ENCODE assay signal across 12 cellular contexts in genomic region chr1:27143408-27143807, GRCh38. TPM values are rescaled to one million over a fixed set of nuclear protein-coding genes. Genes with fewer than 3 reads are reported as not detected.
DNase-seq lines count a peak whose midpoint lies in the region; ATAC-seq and TF ChIP-seq lines count a peak whose summit lies in the region.
"Had no signal": no experiment of that assay in that cellular context is flagged by ENCODE, and none has a peak within 500 bp of the region (broad histone marks: within the 10 kb centered on the region; RNA-seq: fewer than 3 reads in every experiment).

No MANE protein-coding gene starts in this region.

- peak overlapping the region; percentile 92 for H3K27ac Mint-ChIP-seq in CD4-positive, alpha-beta T cell
- H3K27ac Mint-ChIP-seq in glutamatergic neuron (ENCODE audit: unreplicated experiment): no peak overlapping the region

- no peaks in the 10 kb centered on the region for H3K36me3 ChIP-seq in right lobe of liver

- no peaks in the 10 kb centered on the region for H3K27me3 ChIP-seq in CD4-positive, alpha-beta T cell (ENCODE audit: control insufficient read depth, insufficient read depth, low read length)
- no peaks in the 10 kb centered on the region for H3K27me3 ChIP-seq in right lobe of liver

- no peak overlapping the region for H3K4me3 Mint-ChIP-seq in CD4-positive, alpha-beta T cell
- no peak overlapping the region for H3K4me3 Mint-ChIP-seq in glutamatergic neuron (ENCODE audit: unreplicated experiment)
- H3K4me3 Mint-ChIP-seq: WTC11 had no signal

- H3K9me3 ChIP-seq in CD4-positive, alpha-beta T cell (ENCODE audit: control insufficient read depth, low read length): no peaks in the 10 kb centered on the region
- no peaks in the 10 kb centered on the region for H3K9me3 ChIP-seq in right lobe of liver

- POLR2A ChIA-PET in CD4-positive, alpha-beta T cell (lab: Charles Lee): interaction anchor here (1.6 to 11.1 kb wide), 2 partner anchors 11 to 91 kb away, joined by 5 to 179 read pairs; partner anchors contain the start of genes SLC9A1 and WDTC1

- H3K27ac ChIP-seq in CD4-positive, alpha-beta T cell (ENCODE audit: low read depth, low read length): no peak overlapping the region
- H3K27ac ChIP-seq in VCaP: peak overlapping the region; percentile 86
- H3K27ac ChIP-seq in right lobe of liver: no peak overlapping the region

- no peak for ATAC-seq in CD4-positive, alpha-beta T cell (ENCODE audit: poor library complexity)
- peak; percentile 48 for ATAC-seq in Right ventricle myocardium superior (ENCODE audit: poor library complexity)
- no peak for ATAC-seq in right lobe of liver
- ATAC-seq: sciatic nerve, WTC11 had no signal

- CTCF ChIA-PET in CD4-positive, alpha-beta T cell (lab: Charles Lee): interaction anchor here (0.8 to 3.4 kb wide), 2 partner anchors 11 to 99 kb away, joined by 4 to 14 read pairs; partner anchors contain the start of gene SLC9A1

- no peak for TF ChIP-seq POLR2A in right lobe of liver (IDR thresholded peaks at IDR 0.05)

- TF ChIP-seq CTCF in CD4-positive, alpha-beta T cell (IDR thresholded peaks at IDR 0.05): no peak
- TF ChIP-seq CTCF in VCaP (conservative IDR thresholded peaks at IDR 0.05): no peak
- TF ChIP-seq CTCF in glutamatergic neuron (IDR thresholded peaks at IDR 0.05; ENCODE audit: partially characterized antibody, unreplicated experiment): no peak
- TF ChIP-seq CTCF in right lobe of liver (IDR thresholded peaks at IDR 0.05): no peak

- no peak overlapping the region for H3K4me3 ChIP-seq in right lobe of liver
- H3K4me3 ChIP-seq: lung had no signal

- 70% methylated on average over 6 of the region's 6 CpGs for WGBS in right lobe of liver (ENCODE audit: insufficient coverage, low coverage, low lambda C conversion rate, missing lambda C conversion rate)

- no peaks in the 10 kb centered on the region for H3K4me1 ChIP-seq in right lobe of liver

- intact Hi-C loops in CD4-positive, alpha-beta T cell (cut with DNase I, micrococcal nuclease): no loop called here
- intact Hi-C loops in Right ventricle myocardium superior (cut with DNase I): no loop called here
- intact Hi-C loops in posterior vena cava (cut with DNase I): no loop called here
- intact Hi-C loops in right lobe of liver (cut with DNase I): no loop called here

- no peaks in the 10 kb centered on the region for H3K9me3 Mint-ChIP-seq in CD4-positive, alpha-beta T cell
- H3K9me3 Mint-ChIP-seq in glutamatergic neuron (ENCODE audit: unreplicated experiment): no peaks in the 10 kb centered on the region
- H3K9me3 Mint-ChIP-seq: WTC11 had no signal

- H3K27me3 Mint-ChIP-seq in CD4-positive, alpha-beta T cell: no peaks in the 10 kb centered on the region
- peaks cover 5% of the 10 kb centered on the region for H3K27me3 Mint-ChIP-seq in glutamatergic neuron (ENCODE audit: unreplicated experiment)

- H3K4me1 Mint-ChIP-seq in CD4-positive, alpha-beta T cell (ENCODE audit: low read depth): peaks cover 58% of the 10 kb centered on the region
- H3K4me1 Mint-ChIP-seq in glutamatergic neuron (ENCODE audit: low read depth, unreplicated experiment): peaks cover 35% of the 10 kb centered on the region

- DNase-seq in CD4-positive, alpha-beta T cell: no peak
- DNase-seq in Right ventricle myocardium superior: no peak
- DNase-seq in posterior vena cava (ENCODE audit: low spot score): peak; percentile 57
- no peak for DNase-seq in glutamatergic neuron
- DNase-seq in right lobe of liver: no peak
- DNase-seq in NCI-H1092 (lab: John Stamatoyannopoulos, UW): no peak
- no peak for DNase-seq in GM19238 (ENCODE audit: insufficient read length, low spot score)
- DNase-seq: activated gamma-delta T cell treated with Interleukin-2 at 50 U/mL for 16 hours had no signal

- no peaks in the 10 kb centered on the region for H3K36me3 Mint-ChIP-seq in CD4-positive, alpha-beta T cell (ENCODE audit: low read depth)
- no peaks in the 10 kb centered on the region for H3K36me3 Mint-ChIP-seq in glutamatergic neuron (ENCODE audit: unreplicated experiment)

RNA-seq across cellular contexts. Expression of gene SLC9A1, which starts 11.5 kb away (rescaled TPM):
- total RNA-seq in CD4-positive, alpha-beta T cell: 10 to 100 TPM; 14.2 to 19.0 TPM
- total RNA-seq in Right ventricle myocardium superior: 17.6 TPM
- total RNA-seq in posterior vena cava: 10 to 100 TPM; 19.0 to 25.3 TPM
- total RNA-seq in glutamatergic neuron (ENCODE audit: unreplicated experiment): 16.7 TPM
- total RNA-seq in right lobe of liver: 1 to 10 TPM; 1.7 to 4.3 (median 3.0) TPM
